ENCODE assay signal across 9 cellular contexts in the genomic region with DNA sequence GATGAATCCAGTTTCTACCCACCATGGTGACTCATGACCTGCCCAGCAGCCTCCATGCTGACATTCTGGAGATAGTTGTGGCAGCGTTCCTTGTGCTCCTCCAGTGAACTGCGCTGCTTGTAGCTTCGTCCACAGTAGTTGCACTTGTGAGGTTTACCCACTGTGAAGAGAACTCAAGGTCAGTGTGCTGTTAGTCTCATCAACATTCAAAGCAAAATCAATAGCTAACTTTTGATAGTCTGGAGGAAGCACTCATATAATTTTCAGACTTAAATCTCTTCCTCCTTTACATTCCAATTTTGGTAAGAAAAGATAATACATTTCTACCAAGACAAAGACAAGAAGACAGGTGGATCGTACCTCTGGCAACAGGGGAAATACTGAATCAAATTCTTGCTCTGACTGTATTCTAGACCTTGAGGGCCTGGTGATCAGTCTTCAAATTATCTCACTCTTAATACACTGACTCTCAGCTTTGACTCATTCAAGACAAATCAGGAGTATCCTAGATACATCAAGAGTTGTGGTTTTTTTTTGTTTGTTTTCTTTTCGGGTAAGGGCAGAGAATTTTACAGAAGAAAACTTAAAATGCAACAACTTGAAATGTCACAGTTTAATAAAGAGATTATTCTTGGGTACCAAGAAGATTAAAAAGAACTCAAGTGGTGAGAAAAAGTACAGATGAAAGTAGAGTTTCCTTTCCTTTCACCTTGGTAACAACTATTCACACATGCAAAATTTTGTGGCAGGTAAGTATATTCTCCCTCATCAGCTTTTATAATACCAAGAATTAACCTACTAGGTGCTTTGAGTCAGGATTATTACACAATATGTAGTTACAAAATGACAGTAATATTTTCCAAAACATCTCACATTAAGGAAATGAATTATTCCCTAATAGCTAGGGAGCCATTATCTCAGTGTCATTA.
DNase-seq lines count a peak whose midpoint lies in the region; ATAC-seq and TF ChIP-seq lines count a peak whose summit lies in the region.
"Had no signal": no experiment of that assay in that cellular context is flagged by ENCODE, and none has a peak within 500 bp of the region (broad histone marks: within the 10 kb centered on the region; RNA-seq: fewer than 3 reads in every experiment).

No MANE protein-coding gene starts in this region.

- no peak overlapping the region for H3K27ac ChIP-seq in left ventricle myocardium inferior (replicated peaks)

- H3K4me3 ChIP-seq in left ventricle myocardium inferior: no peak overlapping the region

- ATAC-seq in GM18520 (IDR thresholded peaks at IDR 0.05; ENCODE audit: unreplicated experiment) (peak; percentile 76), GM21786 (IDR thresholded peaks at IDR 0.05; ENCODE audit: unreplicated experiment) (peak; percentile 69)

- no peaks in the 10 kb centered on the region for H3K27me3 ChIP-seq in left ventricle myocardium inferior (ENCODE audit: low read depth)

- DNase-seq in NCI-H226: peak; percentile 24
- DNase-seq in kidney tubule cell (ENCODE audit: low spot score): peak; percentile 70
- no peak for DNase-seq in NCI-H1092 (lab: John Stamatoyannopoulos, UW)
- DNase-seq in DMS53 treated with DMSO at 0.1 percent for 48 hours (lab: John Stamatoyannopoulos, UW; ENCODE audit: unreplicated experiment): no peak
- DNase-seq in NCI-H748 (lab: John Stamatoyannopoulos, UW; ENCODE audit: unreplicated experiment): no peak
- no peak for DNase-seq in left ventricle myocardium inferior
- DNase-seq: NCI-H774 had no signal

- no peaks in the 10 kb centered on the region for H3K4me1 ChIP-seq in left ventricle myocardium inferior

- intact Hi-C loops in left ventricle myocardium inferior (cut with micrococcal nuclease): no loop called here

- no peaks in the 10 kb centered on the region for H3K9me3 ChIP-seq in left ventricle myocardium inferior (replicated peaks)

- TF ChIP-seq CTCF in left ventricle myocardium inferior (IDR thresholded peaks at IDR 0.05; ENCODE audit: borderline replicate concordance): no peak

- H3K36me3 ChIP-seq in left ventricle myocardium inferior: peaks cover 12% of the 10 kb centered on the region

Comparison
In these comparisons a context has a peak if more than half of its experiments do, and no peak if none do; other contexts are left out.
1. DNase-seq: peak in NCI-H226 (single experiment) and kidney tubule cell (single experiment); none in NCI-H1092 (single experiment), DMS53 treated with DMSO at 0.1 percent for 48 hours (single experiment), NCI-H748 (single experiment) and left ventricle myocardium inferior (single experiment).